Comparison of ENCODE assay signal across 17 cellular contexts in genomic region chr5:16773990-16774389, GRCh38.
A peak's percentile ranks its signal among the peaks of the same experiment; 100 is the strongest.
DNase-seq lines count a peak whose midpoint lies in the region; ATAC-seq and TF ChIP-seq lines count a peak whose summit lies in the region.
"Had no signal": no experiment of that assay in that cellular context is flagged by ENCODE, and none has a peak within 500 bp of the region (broad histone marks: within the 10 kb centered on the region; RNA-seq: fewer than 3 reads in every experiment).

No MANE protein-coding gene starts in this region.

- no peak overlapping the region for H3K56ac ChIP-seq in mesendoderm (ENCODE audit: low read length)

- ATAC-seq in HG02870 (IDR thresholded peaks at IDR 0.05; ENCODE audit: unreplicated experiment) = no peak
- ATAC-seq in HG02840 (IDR thresholded peaks at IDR 0.05; ENCODE audit: low FRiP score, unreplicated experiment) = no peak
- no peak for ATAC-seq in upper lobe of right lung
- ATAC-seq: heart left ventricle had no signal

- no peak overlapping the region for H3K4ac ChIP-seq in mesendoderm (ENCODE audit: low read depth, low read length)

- no peak overlapping the region for H3K23ac ChIP-seq in mesendoderm (ENCODE audit: low read length)

- H3K79me1 ChIP-seq in mesendoderm (ENCODE audit: low read length) = no peaks in the 10 kb centered on the region

- no peak overlapping the region for H4K5ac ChIP-seq in mesendoderm (ENCODE audit: low read length)

- no peak overlapping the region for H2BK5ac ChIP-seq in mesendoderm (ENCODE audit: low read length)

- no peak for TF ChIP-seq CTCF in HFF-Myc (IDR thresholded peaks at IDR 0.05; ENCODE audit: low read depth, low read length, missing control alignments)
- TF ChIP-seq CTCF in upper lobe of right lung (IDR thresholded peaks at IDR 0.05) = no peak

- H3K27ac ChIP-seq in SK-N-MC (peak overlapping the region; percentile 48; the same call in 1 of the 2 replicates), mesendoderm (ENCODE audit: low read depth, low read length) (no peak overlapping the region), upper lobe of right lung (no peak overlapping the region)
- H3K27ac ChIP-seq: C4-2B, heart left ventricle, tibial artery had no signal

- H3K36me3 ChIP-seq in SK-N-MC (ENCODE audit: insufficient read depth, low read length) = peaks cover 87% of the 10 kb centered on the region
- H3K36me3 ChIP-seq in mesendoderm (ENCODE audit: control insufficient read depth, insufficient read depth, low read length) = no peaks in the 10 kb centered on the region
- peaks cover 26% of the 10 kb centered on the region for H3K36me3 ChIP-seq in upper lobe of right lung

- intact Hi-C loops in upper lobe of right lung (cut with DNase I) = no loop called here

- H3K4me2 ChIP-seq in mesendoderm (ENCODE audit: low read length) = no peak overlapping the region

- no peaks in the 10 kb centered on the region for H3K4me1 ChIP-seq in mesendoderm (ENCODE audit: control insufficient read depth, low read depth, low read length)
- H3K4me1 ChIP-seq in upper lobe of right lung = peaks cover 4% of the 10 kb centered on the region
- H3K4me1 ChIP-seq: tibial artery had no signal

- no peak overlapping the region for H3K4me3 ChIP-seq in HFF-Myc (replicated peaks; ENCODE audit: low read depth, low read length)
- no peak overlapping the region for H3K4me3 ChIP-seq in SK-N-MC
- H3K4me3 ChIP-seq in mesendoderm (ENCODE audit: low read length) = no peak overlapping the region
- no peak overlapping the region for H3K4me3 ChIP-seq in upper lobe of right lung
- H3K4me3 ChIP-seq: heart left ventricle, tibial artery had no signal

- no peaks in the 10 kb centered on the region for H3K27me3 ChIP-seq in mesendoderm (ENCODE audit: insufficient read depth, low read length, poor library complexity)
- no peaks in the 10 kb centered on the region for H3K27me3 ChIP-seq in upper lobe of right lung
- H3K27me3 ChIP-seq: heart left ventricle, tibial artery had no signal

- peak; percentile 53 for DNase-seq in COR-L47 (lab: John Stamatoyannopoulos, UW)
- peak; percentile 26 for DNase-seq in HFF-Myc (ENCODE audit: extremely low read depth, low read depth)
- no peak for DNase-seq in SK-N-MC (ENCODE audit: low read depth, low spot score)
- peak; percentile 25 for DNase-seq in mesendoderm
- no peak for DNase-seq in NCI-H2029 (lab: John Stamatoyannopoulos, UW)
- no peak for DNase-seq in upper lobe of right lung
- DNase-seq: activated naive CD4-positive, alpha-beta T cell treated with Interleukin-2 at 50 U/mL for 16 hours; central memory CD4-positive, alpha-beta T cell; heart left ventricle; KG1; NCI-H187; OCI-M1; stimulated activated CD4-positive, alpha-beta T cell treated with anti-CD3 and anti-CD28 coated beads, Interleukin-2, amount 100 ng/mL, for 24 hours; tibial artery had no signal

- no peak overlapping the region for H2BK15ac ChIP-seq in mesendoderm (replicated peaks; ENCODE audit: low read depth)

- H3K9ac ChIP-seq in SK-N-MC (ENCODE audit: insufficient read length) = no peak overlapping the region
- no peak overlapping the region for H3K9ac ChIP-seq in mesendoderm (ENCODE audit: low read length)

- no peak overlapping the region for H4K8ac ChIP-seq in mesendoderm (ENCODE audit: low read depth, low read length)

- no peak overlapping the region for H2BK120ac ChIP-seq in mesendoderm (ENCODE audit: low read depth, low read length)

- H3K9me3 ChIP-seq in SK-N-MC (ENCODE audit: low read depth, low read length) (no peaks in the 10 kb centered on the region), upper lobe of right lung (no peaks in the 10 kb centered on the region)
- H3K9me3 ChIP-seq: heart left ventricle, tibial artery had no signal

- no CpG with 5 or more reads among the region's 3 CpGs for WGBS in mesendoderm (ENCODE audit: extremely low coverage, insufficient coverage, low lambda C conversion rate)

- H3K79me2 ChIP-seq in mesendoderm (ENCODE audit: control insufficient read depth, insufficient read depth, low read length) = no peaks in the 10 kb centered on the region

- no peak overlapping the region for H2AK5ac ChIP-seq in mesendoderm (ENCODE audit: low read length)

- no peak overlapping the region for H3K18ac ChIP-seq in mesendoderm (ENCODE audit: low read length)

Comparison
In these comparisons a context has a peak if more than half of its experiments do, and no peak if none do; other contexts are left out.
1. DNase-seq: peak in COR-L47 (single experiment), HFF-Myc (single experiment) and mesendoderm (single experiment); none in SK-N-MC (single experiment), NCI-H2029 (single experiment) and upper lobe of right lung (single experiment).